In genomic region chr1:27506703-27507102, GRCh38 we compare ENCODE assay signal across 21 cellular contexts.
"Had no signal": no experiment of that assay in that cellular context is flagged by ENCODE, and none has a peak within 500 bp of the region (broad histone marks: within the 10 kb centered on the region; RNA-seq: fewer than 3 reads in every experiment).

No MANE protein-coding gene starts in this region.

- H3K9me3 Mint-ChIP-seq: activated CD4-positive, alpha-beta memory T cell treated with anti-CD3 and anti-CD28 coated beads, Interleukin-2, amount 10 ng/mL, durations not matched to agents 7 days and 5 days; activated naive CD8-positive, alpha-beta T cell treated with anti-CD3 and anti-CD28 coated beads, Interleukin-2, amount 10 ng/mL, durations not matched to agents 7 days and 5 days; activated T-helper 17 cell treated with anti-CD3 and anti-CD28 coated beads, Interleukin-2, amount 50 U/mL, for 72 hours; central memory CD8-positive, alpha-beta T cell; immature natural killer cell; natural killer cell; stimulated activated memory B cell treated with anti-CD40 and anti-IgM and Interleukin-4, amounts not matched to agents 10 μg/mL and 1 μg/mL and 100 μg/mL, for 72 hours had no signal

- H3K4me3 Mint-ChIP-seq: activated CD4-positive, alpha-beta memory T cell treated with anti-CD3 and anti-CD28 coated beads, Interleukin-2, amount 10 ng/mL, durations not matched to agents 7 days and 5 days; activated CD8-positive, alpha-beta memory T cell treated with anti-CD3 and anti-CD28 coated beads, Interleukin-2, amount 10 ng/mL, durations not matched to agents 7 days and 5 days; activated naive CD8-positive, alpha-beta T cell treated with anti-CD3 and anti-CD28 coated beads, Interleukin-2, amount 10 ng/mL, durations not matched to agents 7 days and 5 days; activated T-helper 17 cell treated with anti-CD3 and anti-CD28 coated beads, Interleukin-2, amount 50 U/mL, for 72 hours; central memory CD8-positive, alpha-beta T cell; immature natural killer cell; natural killer cell; stimulated activated memory B cell treated with anti-CD40 and anti-IgM and Interleukin-4, amounts not matched to agents 10 μg/mL and 1 μg/mL and 100 μg/mL, for 72 hours had no signal

- H3K9me3 ChIP-seq: body of pancreas, gastrocnemius medialis, heart left ventricle, psoas muscle had no signal

- H3K27ac ChIP-seq: body of pancreas had no signal

- H3K27me3 ChIP-seq: body of pancreas, gastrocnemius medialis, heart left ventricle had no signal

- H3K27ac Mint-ChIP-seq: activated CD4-positive, alpha-beta memory T cell treated with anti-CD3 and anti-CD28 coated beads, Interleukin-2, amount 10 ng/mL, durations not matched to agents 7 days and 5 days; activated CD8-positive, alpha-beta memory T cell treated with anti-CD3 and anti-CD28 coated beads, Interleukin-2, amount 10 ng/mL, durations not matched to agents 7 days and 5 days; activated naive CD8-positive, alpha-beta T cell treated with anti-CD3 and anti-CD28 coated beads, Interleukin-2, amount 10 ng/mL, durations not matched to agents 7 days and 5 days; activated T-helper 17 cell treated with anti-CD3 and anti-CD28 coated beads, Interleukin-2, amount 50 U/mL, for 72 hours; natural killer cell; stimulated activated memory B cell treated with anti-CD40 and anti-IgM and Interleukin-4, amounts not matched to agents 10 μg/mL and 1 μg/mL and 100 μg/mL, for 72 hours had no signal

- H3K4me3 ChIP-seq: body of pancreas, coronary artery, gastrocnemius medialis, heart left ventricle, psoas muscle had no signal

- DNase-seq: activated CD4-positive, alpha-beta memory T cell treated with anti-CD3 and anti-CD28 coated beads, Interleukin-2, amount 10 ng/mL, durations not matched to agents 7 days and 5 days; activated CD4-positive, alpha-beta T cell treated with anti-CD3 and anti-CD28 coated beads for 48 hours; activated CD4-positive, CD25-positive, alpha-beta regulatory T cell; activated CD8-positive, alpha-beta memory T cell treated with anti-CD3 and anti-CD28 coated beads, Interleukin-2, amount 10 ng/mL, durations not matched to agents 7 days and 5 days; activated naive CD4-positive, alpha-beta T cell treated with Interleukin-2 at 50 U/mL for 16 hours; activated naive CD8-positive, alpha-beta T cell treated with anti-CD3 and anti-CD28 coated beads, Interleukin-2, amount 10 ng/mL, durations not matched to agents 7 days and 5 days; amygdala; body of pancreas; erythroblast; gastrocnemius medialis; immature natural killer cell; kidney glomerular epithelial cell; natural killer cell; stimulated activated CD4-positive, alpha-beta T cell treated with anti-CD3 and anti-CD28 coated beads, Interleukin-4, amount 100 ng/mL, for 24 hours; T1000 had no signal

- H3K36me3 ChIP-seq: gastrocnemius medialis, heart left ventricle had no signal

- H3K4me1 Mint-ChIP-seq: activated CD4-positive, alpha-beta memory T cell treated with anti-CD3 and anti-CD28 coated beads, Interleukin-2, amount 10 ng/mL, durations not matched to agents 7 days and 5 days; activated CD8-positive, alpha-beta memory T cell treated with anti-CD3 and anti-CD28 coated beads, Interleukin-2, amount 10 ng/mL, durations not matched to agents 7 days and 5 days; activated T-helper 17 cell treated with anti-CD3 and anti-CD28 coated beads, Interleukin-2, amount 50 U/mL, for 72 hours; central memory CD8-positive, alpha-beta T cell; immature natural killer cell; natural killer cell had no signal

- H3K27me3 Mint-ChIP-seq: activated CD4-positive, alpha-beta memory T cell treated with anti-CD3 and anti-CD28 coated beads, Interleukin-2, amount 10 ng/mL, durations not matched to agents 7 days and 5 days; activated CD8-positive, alpha-beta memory T cell treated with anti-CD3 and anti-CD28 coated beads, Interleukin-2, amount 10 ng/mL, durations not matched to agents 7 days and 5 days; activated T-helper 17 cell treated with anti-CD3 and anti-CD28 coated beads, Interleukin-2, amount 50 U/mL, for 72 hours; central memory CD8-positive, alpha-beta T cell; stimulated activated memory B cell treated with anti-CD40 and anti-IgM and Interleukin-4, amounts not matched to agents 10 μg/mL and 1 μg/mL and 100 μg/mL, for 72 hours had no signal

- H3K36me3 Mint-ChIP-seq: activated CD8-positive, alpha-beta memory T cell treated with anti-CD3 and anti-CD28 coated beads, Interleukin-2, amount 10 ng/mL, durations not matched to agents 7 days and 5 days; activated naive CD8-positive, alpha-beta T cell treated with anti-CD3 and anti-CD28 coated beads, Interleukin-2, amount 10 ng/mL, durations not matched to agents 7 days and 5 days; immature natural killer cell; natural killer cell; stimulated activated memory B cell treated with anti-CD40 and anti-IgM and Interleukin-4, amounts not matched to agents 10 μg/mL and 1 μg/mL and 100 μg/mL, for 72 hours had no signal
